19 cellular contexts compared by ENCODE assay signal in the genomic region with DNA sequence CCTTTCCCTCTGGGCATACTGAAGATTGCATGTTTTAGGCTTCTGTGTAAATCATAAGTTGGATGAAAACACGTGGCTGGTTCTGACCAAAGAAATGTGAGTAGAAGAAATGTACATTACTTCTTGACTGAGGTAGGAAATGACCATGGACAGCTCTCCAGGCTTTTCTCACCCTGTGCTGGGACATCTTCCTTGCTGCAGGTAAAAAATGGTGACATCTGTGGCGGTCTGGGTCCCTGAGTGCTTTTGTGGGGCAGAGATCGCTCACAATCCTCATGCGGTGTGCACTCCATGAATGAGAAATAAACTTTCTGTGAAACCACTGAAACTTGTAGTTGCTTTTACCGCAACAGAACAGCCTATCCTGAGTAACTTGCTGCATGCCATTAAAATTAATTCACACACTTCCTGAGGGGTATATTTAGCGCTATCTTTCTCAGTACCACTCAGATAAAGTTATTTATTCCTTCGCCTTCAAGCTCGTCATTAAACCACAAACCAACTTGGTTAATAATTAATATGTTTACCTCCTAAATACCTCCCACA.
A peak's percentile ranks its signal among the peaks of the same experiment; 100 is the strongest.
DNase-seq lines count a peak whose midpoint lies in the region; ATAC-seq and TF ChIP-seq lines count a peak whose summit lies in the region.
"Had no signal": no experiment of that assay in that cellular context is flagged by ENCODE, and none has a peak within 500 bp of the region (broad histone marks: within the 10 kb centered on the region; RNA-seq: fewer than 3 reads in every experiment).

No MANE protein-coding gene starts in this region.

- H3K4me3 Mint-ChIP-seq in type B pancreatic cell, result no peak overlapping the region
- no peak overlapping the region for H3K4me3 Mint-ChIP-seq in activated naive CD8-positive, alpha-beta T cell treated with anti-CD3 and anti-CD28 coated beads for 36 hours
- H3K4me3 Mint-ChIP-seq: CD8-positive, alpha-beta memory T cell had no signal

- no peaks in the 10 kb centered on the region for H3K36me3 Mint-ChIP-seq in type B pancreatic cell
- no peaks in the 10 kb centered on the region for H3K36me3 Mint-ChIP-seq in activated naive CD8-positive, alpha-beta T cell treated with anti-CD3 and anti-CD28 coated beads for 36 hours
- H3K36me3 Mint-ChIP-seq: CD8-positive, alpha-beta memory T cell had no signal

- H3K79me2 ChIP-seq in KMS-11 (ENCODE audit: insufficient read depth, low read depth), result no peaks in the 10 kb centered on the region

- TF ChIP-seq CTCF in KMS-11 (conservative IDR thresholded peaks at IDR 0.05; ENCODE audit: low read depth, low read length), result no peak
- no peak for TF ChIP-seq CTCF in astrocyte of the spinal cord (IDR thresholded peaks at IDR 0.05; ENCODE audit: low read depth, low read length)
- no peak for TF ChIP-seq CTCF in type B pancreatic cell (conservative IDR thresholded peaks at IDR 0.05)

- DNase-seq in astrocyte of the spinal cord (ENCODE audit: low read depth, low spot score) (peak; percentile 3), type B pancreatic cell (ENCODE audit: extremely low spot score, unreplicated experiment) (no peak), COLO668 (lab: John Stamatoyannopoulos, UW; ENCODE audit: unreplicated experiment) (no peak)
- DNase-seq in activated naive CD8-positive, alpha-beta T cell treated with anti-CD3 and anti-CD28 coated beads for 36 hours, result no peak
- DNase-seq: C1 segment of cervical spinal cord; CD8-positive, alpha-beta memory T cell; DMS 273 treated with DMSO at 0.1 percent for 48 hours; DND-41; H7; NCI-H1092 treated with DMSO at 0.1 percent for 48 hours; NCI-H146; NCI-H2081; NCI-H446 treated with DMSO at 0.1 percent for 48 hours; OCI-M1; SIG-M5 had no signal

- ATAC-seq in GM18511 (IDR thresholded peaks at IDR 0.05; ENCODE audit: unreplicated experiment), result peak; percentile 70
- no peak for ATAC-seq in HG03196 (IDR thresholded peaks at IDR 0.05; ENCODE audit: unreplicated experiment)

- no peak overlapping the region for H3K9ac ChIP-seq in KMS-11

- H3K4me3 ChIP-seq in KMS-11 (IDR thresholded peaks at IDR 0.05; ENCODE audit: insufficient read depth, low read depth, low read length), result no peak overlapping the region
- no peak overlapping the region for H3K4me3 ChIP-seq in astrocyte of the spinal cord (ENCODE audit: low read depth, low read length)

- peaks cover 15% of the 10 kb centered on the region for H3K4me1 ChIP-seq in KMS-11 (ENCODE audit: low read depth, poor library complexity, severe bottlenecking)

- peak overlapping the region; percentile 57 for H3K27ac Mint-ChIP-seq in type B pancreatic cell
- no peak overlapping the region for H3K27ac Mint-ChIP-seq in activated naive CD8-positive, alpha-beta T cell treated with anti-CD3 and anti-CD28 coated beads for 36 hours
- H3K27ac Mint-ChIP-seq: CD8-positive, alpha-beta memory T cell had no signal

- H2AFZ ChIP-seq in KMS-11 (ENCODE audit: low read depth), result no peak overlapping the region

- no peaks in the 10 kb centered on the region for H4K20me1 ChIP-seq in KMS-11 (ENCODE audit: insufficient read depth)

- no peaks in the 10 kb centered on the region for H3K9me3 Mint-ChIP-seq in type B pancreatic cell
- peaks cover 13% of the 10 kb centered on the region for H3K9me3 Mint-ChIP-seq in activated naive CD8-positive, alpha-beta T cell treated with anti-CD3 and anti-CD28 coated beads for 36 hours

- H3K27ac ChIP-seq in KMS-11, result no peak overlapping the region
- H3K27ac ChIP-seq: RWPE1 had no signal

- H3K27me3 Mint-ChIP-seq in type B pancreatic cell, result no peaks in the 10 kb centered on the region
- peaks cover 3% of the 10 kb centered on the region for H3K27me3 Mint-ChIP-seq in activated naive CD8-positive, alpha-beta T cell treated with anti-CD3 and anti-CD28 coated beads for 36 hours

- in situ Hi-C loops in astrocyte of the spinal cord (cut with HindIII; ENCODE audit: low sequenced_read_pairs), result no loop called here

- no peaks in the 10 kb centered on the region for H3K4me1 Mint-ChIP-seq in type B pancreatic cell (ENCODE audit: unreplicated experiment)
- H3K4me1 Mint-ChIP-seq in activated naive CD8-positive, alpha-beta T cell treated with anti-CD3 and anti-CD28 coated beads for 36 hours, result no peaks in the 10 kb centered on the region
- H3K4me1 Mint-ChIP-seq: CD8-positive, alpha-beta memory T cell had no signal

- no peaks in the 10 kb centered on the region for H3K36me3 ChIP-seq in KMS-11 (ENCODE audit: insufficient read depth)

- H3K4me2 ChIP-seq in KMS-11, result peak overlapping the region; percentile 31; the same call in 1 of the 2 replicates

- H3K27me3 ChIP-seq in KMS-11 (ENCODE audit: insufficient read depth, low read depth), result no peaks in the 10 kb centered on the region
